In the genomic region with DNA sequence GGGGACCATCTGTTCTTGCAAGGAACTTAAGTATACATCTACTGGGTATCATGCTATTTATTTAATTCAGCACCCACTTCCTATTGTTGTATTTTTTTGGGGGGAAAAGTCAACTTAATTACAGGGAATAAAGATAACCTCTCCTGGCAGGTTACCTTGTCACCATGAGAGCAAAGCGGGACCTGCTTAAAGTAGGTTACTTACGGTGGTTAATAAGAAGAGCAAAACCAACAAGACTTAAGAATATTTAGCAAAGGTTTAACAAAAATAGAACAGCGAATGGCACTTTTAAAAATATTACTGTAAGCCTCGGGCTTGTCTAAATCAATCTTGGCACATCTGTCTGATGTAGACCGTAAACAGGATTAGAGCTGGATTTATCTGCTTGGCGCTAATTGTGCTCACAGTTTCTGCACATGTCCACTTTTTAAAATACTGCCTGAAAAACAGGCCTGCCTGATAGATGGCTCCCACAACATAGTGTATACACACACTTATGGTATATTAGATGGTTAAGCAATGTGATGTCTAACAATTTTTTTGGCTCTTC, we compare ENCODE assay signal across 17 cellular contexts. TPM values are rescaled to one million over a fixed set of nuclear protein-coding genes. Genes with fewer than 3 reads are reported as not detected.
DNase-seq lines count a peak whose midpoint lies in the region; ATAC-seq, FAIRE-seq and TF ChIP-seq lines count a peak whose summit lies in the region.
"Had no signal": no experiment of that assay in that cellular context is flagged by ENCODE, and none has a peak within 500 bp of the region (broad histone marks: within the 10 kb centered on the region; RNA-seq: fewer than 3 reads in every experiment).

No MANE protein-coding gene starts in this region.

- H3K4me1 ChIP-seq in uterus: no peaks in the 10 kb centered on the region

- TF ChIP-seq CTCF in D721Med (IDR thresholded peaks at IDR 0.05; ENCODE audit: insufficient read depth, missing control alignments) (no peak), coronary artery (IDR thresholded peaks at IDR 0.05) (no peak), uterus (IDR thresholded peaks at IDR 0.05) (no peak)

- no peak overlapping the region for H3K27ac ChIP-seq in coronary artery
- H3K27ac ChIP-seq in uterus: no peak overlapping the region

- intact Hi-C loops in uterus (cut with DNase I; ENCODE audit: low total_unique reads): no loop called here

- no peaks in the 10 kb centered on the region for H3K9me3 ChIP-seq in uterus

- FAIRE-seq in D721Med (lab: Jason Lieb, UNC) (peak; percentile 99), islet of Langerhans (lab: Jason Lieb, UNC) (peak; percentile 100)

- no peak for TF ChIP-seq POLR2A in uterus (IDR thresholded peaks at IDR 0.05)

- ATAC-seq in GM21360 (IDR thresholded peaks at IDR 0.05; ENCODE audit: unreplicated experiment): no peak

- H3K36me3 ChIP-seq in uterus: no peaks in the 10 kb centered on the region

- no peak for DNase-seq in D721Med (ENCODE audit: insufficient read length, low spot score)
- DNase-seq in NCI-H1694 (lab: John Stamatoyannopoulos, UW): peak; percentile 81
- DNase-seq in NCI-H524 treated with DMSO at 0.1 percent for 48 hours (lab: John Stamatoyannopoulos, UW): peak; percentile 97
- DNase-seq in coronary artery (ENCODE audit: low spot score): no peak
- no peak for DNase-seq in uterus
- DNase-seq: ACHN; AML-193; COR-L47; MV-4-11; NCI-H1436 treated with DMSO at 0.1 percent for 48 hours; NCI-H2081 treated with DMSO at 0.1 percent for 48 hours; NCI-H510A; NK-92 treated with Interleukin-12 subunit alpha and Interleukin-12 subunit beta, amount 100 ng/mL, for 24 hours; SHP77 had no signal

- H3K4me3 ChIP-seq in coronary artery (no peak overlapping the region), uterus (no peak overlapping the region)

- no peaks in the 10 kb centered on the region for H3K27me3 ChIP-seq in uterus

RNA-seq across cellular contexts. Expression of gene CERKL, which starts 41.7 kb away (rescaled TPM):
- 1 to 10 TPM in 2 of 4 donors, not detected in 2; 1.5 to 2.6 TPM for total RNA-seq in uterus
- total RNA-seq: OCI-LY7 had no signal

Comparison
In these comparisons a context has a peak if more than half of its experiments do, and no peak if none do; other contexts are left out.
1. DNase-seq: peak in NCI-H1694 (single experiment) and NCI-H524 treated with DMSO at 0.1 percent for 48 hours (single experiment); none in D721Med (single experiment), coronary artery (single experiment) and uterus (0 of 2).